In the genomic region with DNA sequence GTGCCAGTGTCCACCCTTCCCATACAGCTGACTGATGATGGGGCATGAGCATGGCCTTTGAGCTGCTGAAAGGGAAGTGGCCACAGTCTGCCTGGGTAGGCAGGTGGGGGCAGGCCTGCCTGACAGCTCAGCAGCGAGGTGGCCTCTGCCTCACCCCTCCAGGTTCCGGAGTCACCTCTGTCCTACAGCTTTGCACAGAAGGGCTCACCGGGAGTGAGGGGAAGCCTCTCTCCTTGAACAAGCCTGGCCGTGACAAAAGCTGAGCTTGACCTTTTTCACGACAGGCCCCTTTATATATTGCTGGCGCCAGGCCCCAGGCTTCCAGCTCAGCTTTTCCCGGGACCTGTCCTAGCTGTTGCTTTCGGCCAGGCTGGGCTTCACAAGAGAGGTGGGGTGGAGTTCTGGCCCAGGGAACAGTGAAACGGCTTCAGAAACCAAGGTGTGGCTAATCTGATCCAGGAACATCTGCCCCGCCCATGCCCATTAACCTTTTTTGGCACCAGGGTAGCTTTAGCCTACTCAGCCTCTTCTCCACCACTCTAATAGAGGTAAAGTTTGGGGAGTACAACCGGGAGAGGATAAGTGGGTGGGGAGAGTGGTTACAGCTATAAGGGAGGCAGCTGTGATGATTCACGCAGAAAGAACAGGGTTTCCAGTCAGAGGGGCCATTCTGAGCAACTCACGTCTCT, we compare ENCODE assay signal across 8 cellular contexts. TPM values are rescaled to one million over a fixed set of nuclear protein-coding genes. Genes with fewer than 3 reads are reported as not detected.
DNase-seq lines count a peak whose midpoint lies in the region; ATAC-seq, FAIRE-seq and TF ChIP-seq lines count a peak whose summit lies in the region.

No MANE protein-coding gene starts in this region.

- H3K27me3 ChIP-seq in K562 (ENCODE audit: control insufficient read depth in 2 of 2, insufficient read depth in 2 of 2, low read length in 2 of 2) (no peaks in the 10 kb centered on the region), muscle layer of duodenum (ENCODE audit: low read depth, low read length) (no peaks in the 10 kb centered on the region)
- H3K27me3 ChIP-seq in effector memory CD4-positive, alpha-beta T cell (replicated peaks; ENCODE audit: control insufficient read depth, insufficient read depth, low read length, poor library complexity, severe bottlenecking), result no peaks in the 10 kb centered on the region

- TF ChIP-seq EP300 in K562 (IDR thresholded peaks at IDR 0.05; ENCODE audit: low read length), result no peak

- DNase-seq in A172 (ENCODE audit: low spot score) (peak; percentile 80), HPDE6-E6E7 (ENCODE audit: extremely low spot score) (peak; percentile 87), K562 (ENCODE audit: extremely low read depth in 1 of 4, low spot score in 3 of 4) (peak; percentile 44 to 69 (median 56)), NCI-H1930 (lab: John Stamatoyannopoulos, UW) (no peak), NCI-H510A treated with DMSO at 0.1 percent for 48 hours (lab: John Stamatoyannopoulos, UW) (no peak), SIG-M5 treated with dmso at 0.1 percent for 504 hours (lab: John Stamatoyannopoulos, UW; ENCODE audit: unreplicated experiment) (no peak)
- no peak for DNase-seq in effector memory CD4-positive, alpha-beta T cell

- POLR2A ChIA-PET in K562 (lab: Yijun Ruan, JAX), result interaction anchor here (0.7 to 1.5 kb wide), 7 partner anchors 10 to 185 kb away, joined by 3 to 4 read pairs (median 3); no protein-coding TSS in a partner anchor

- H3K36me3 ChIP-seq in K562 (ENCODE audit: control insufficient read depth, insufficient read depth, low read length) (no peaks in the 10 kb centered on the region), muscle layer of duodenum (ENCODE audit: control insufficient read depth in 1 of 2, insufficient read depth in 2 of 2, low read length in 2 of 2) (peaks cover 0 to 7% of the 10 kb centered on the region in 2 donors)
- H3K36me3 ChIP-seq in effector memory CD4-positive, alpha-beta T cell (ENCODE audit: control insufficient read depth, insufficient read depth, low read length), result no peaks in the 10 kb centered on the region

- peak overlapping the region; percentile 31 to 75 for H3K9ac ChIP-seq in K562 (ENCODE audit: insufficient read depth in 1 of 2, low read depth in 2 of 2, low read length in 2 of 2)

- H3K9me3 ChIP-seq in K562 (replicated peaks; ENCODE audit: control insufficient read depth, insufficient read depth, low read depth, low read length) (no peaks in the 10 kb centered on the region), muscle layer of duodenum (ENCODE audit: control insufficient read depth in 1 of 2, low read length in 2 of 2) (no peaks in the 10 kb centered on the region)
- no peaks in the 10 kb centered on the region for H3K9me3 ChIP-seq in effector memory CD4-positive, alpha-beta T cell (ENCODE audit: control insufficient read depth, low read length)

- BruUV-seq in K562 (replicated peaks; lab: Mats Ljungman, UMichigan), result no TSS peak

- peak overlapping the region; percentile 47 for H3K4me2 ChIP-seq in K562 (ENCODE audit: insufficient read depth, low read length)

- 23% methylated on average over 13 of the region's 13 CpGs for WGBS in K562 (ENCODE audit: insufficient coverage, low coverage, missing lambda C conversion rate)

- CTCF ChIA-PET in K562 (lab: Yijun Ruan, JAX; ENCODE audit: low intra/inter-chr PET ratio), result no interaction called here

- TF ChIP-seq POLR2A in K562 (conservative IDR thresholded peaks at IDR 0.05), result no peak

- H3K27ac ChIP-seq in K562 (ENCODE audit: extremely low read depth, low read depth, low read length), result peak overlapping the region; percentile 69
- H3K27ac ChIP-seq in muscle layer of duodenum (ENCODE audit: low read length), result peak overlapping the region; percentile 87
- H3K27ac ChIP-seq in effector memory CD4-positive, alpha-beta T cell (ENCODE audit: insufficient read depth, low read length, poor library complexity, severe bottlenecking), result no peak overlapping the region

- H3K79me2 ChIP-seq in K562 (ENCODE audit: control insufficient read depth, insufficient read depth, low read length), result no peaks in the 10 kb centered on the region

- peaks cover 41 to 52% of the 10 kb centered on the region in 2 experiments for H3K4me1 ChIP-seq in K562 (replicated peaks in 1 of 2; ENCODE audit: control insufficient read depth in 2 of 2, insufficient read depth in 2 of 2, low read length in 2 of 2)
- peaks cover 0 to 17% of the 10 kb centered on the region in 2 donors for H3K4me1 ChIP-seq in muscle layer of duodenum (ENCODE audit: control insufficient read depth in 1 of 2, insufficient read depth in 2 of 2, low read length in 2 of 2)
- H3K4me1 ChIP-seq in effector memory CD4-positive, alpha-beta T cell (ENCODE audit: control insufficient read depth, insufficient read depth, low read length, poor library complexity, severe bottlenecking), result peaks cover under 1% of the 10 kb centered on the region

- H3K9me1 ChIP-seq in K562 (ENCODE audit: control insufficient read depth, insufficient read depth, low read length), result no peaks in the 10 kb centered on the region

- ATAC-seq in K562, result peak; percentile 5; the same call in 2 of the 3 replicates

- no peak overlapping the region for H3K4me3 ChIP-seq in K562
- no peak overlapping the region for H3K4me3 ChIP-seq in muscle layer of duodenum (ENCODE audit: low read depth in 1 of 2, low read length in 2 of 2)
- H3K4me3 ChIP-seq in effector memory CD4-positive, alpha-beta T cell (ENCODE audit: insufficient read depth, low read depth, low read length, poor library complexity, severe bottlenecking), result no peak overlapping the region

- TF ChIP-seq RAD21 in K562 (CRISPR knock-in tag; conservative IDR thresholded peaks at IDR 0.05 in 1 of 2, IDR thresholded peaks at IDR 0.05 in 1 of 2), result no peak

- in situ Hi-C loops in K562 (cut with MboI), result no loop called here

- no peak for TF ChIP-seq CTCF in K562 (IDR thresholded peaks at IDR 0.05 in 2 of 3, conservative IDR thresholded peaks at IDR 0.05 in 1 of 3; ENCODE audit: insufficient read depth in 2 of 3, low read depth in 1 of 3, low read length in 3 of 3)

- FAIRE-seq in K562 (lab: Jason Lieb, UNC), result no peak

- no peaks in the 10 kb centered on the region for H4K20me1 ChIP-seq in K562 (replicated peaks; ENCODE audit: control insufficient read depth, insufficient read depth, low read length)

- H2AFZ ChIP-seq in K562 (ENCODE audit: low read depth, low read length), result peak overlapping the region; percentile 60

- intact Hi-C loops in K562 (cut with micrococcal nuclease), result loop anchor here (10.0 kb wide), 1 partner anchor 115 kb away; a partner anchor contains a TSS

TF ChIP-seq in K562, 482 proteins besides CTCF, POLR2A, EP300 and RAD21 (continues in another document):
- TF ChIP-seq BCL6 (CRISPR knock-in tag; IDR thresholded peaks at IDR 0.05) (no peak), ILF3 (IDR thresholded peaks at IDR 0.05; ENCODE audit: borderline replicate concordance) (no peak), SMARCB1 (IDR thresholded peaks at IDR 0.05; ENCODE audit: insufficient read length, low read depth) (no peak)

RNA-seq across cellular contexts. Expression of a gene that starts 42.9 kb away (rescaled TPM):
- total RNA-seq in A172 (2014; rRNA removed; shearing (Covaris generic)), result 0.02 TPM in 1 of 2 replicates, not detected in the other
- 1.0 and 1.2 TPM in 2 replicates for total RNA-seq in K562 (2011; cell fraction: chromatin; rRNA removed; ENCODE audit: low replicate concordance)
- total RNA-seq in K562 (2011; cell fraction: nucleolus; rRNA removed), result 0.53 and 1.0 TPM in 2 replicates
- 1.0 and 2.0 TPM in 2 replicates for total RNA-seq in K562 (2011; cell fraction: nucleoplasm; rRNA removed)
- total RNA-seq in K562 (2014; rRNA removed) (0.14 and 0.20 TPM in 2 replicates), K562 (2014; rRNA removed; fragmentation: Illumina TruSeq; extraction: Trizol) (0.16 and 0.18 TPM in 2 replicates), K562 (2015; rRNA removed; fragmentation: Illumina TruSeq; extraction: Trizol) (0.08 and 0.11 TPM in 2 replicates), K562 (2021) (0.22 and 0.35 TPM in 2 replicates)
- polyA plus RNA-seq in K562 (2011; rRNA removed) (0.20 and 0.21 TPM in 2 replicates), K562 (2014; fragmentation: Illumina TruSeq; extraction: Trizol) (0.10 TPM in 2 replicates), K562 (2014; fragmentation: Nextera tagmentation; extraction: Ambion mirVana) (under 1 TPM; 0.06 to 0.08 TPM), K562 (2014; rRNA removed) (0.16 and 0.26 TPM in 2 replicates)
- polyA plus RNA-seq in K562 (2011; cell fraction: cytosol; rRNA removed), result 0.16 and 0.25 TPM in 2 replicates
- 0.20 and 0.33 TPM in 2 replicates for polyA plus RNA-seq in K562 (2011; cell fraction: nucleus; rRNA removed)
- polyA plus RNA-seq in K562 (2012), result 0.21 and 0.35 TPM in 2 replicates
- polyA minus RNA-seq in K562 (2011; rRNA and poly(A)+ RNA removed), result 0.51 and 0.67 TPM in 2 replicates
- 0.19 TPM in 1 of 2 replicates, not detected in the other for polyA minus RNA-seq in K562 (2011; cell fraction: cytosol; rRNA and poly(A)+ RNA removed)
- 0.40 and 0.44 TPM in 2 replicates for polyA minus RNA-seq in K562 (2011; cell fraction: nucleus; rRNA and poly(A)+ RNA removed)

RNA-seq across cellular contexts. Expression of a gene that starts 49.2 kb away (rescaled TPM):
- 14.5 and 20.4 TPM in 2 replicates for total RNA-seq in A172 (2014; rRNA removed; shearing (Covaris generic))
- total RNA-seq in K562 (2011; cell fraction: chromatin; rRNA removed; ENCODE audit: low replicate concordance), result 128 and 137 TPM in 2 replicates
- 89.7 and 95.9 TPM in 2 replicates for total RNA-seq in K562 (2011; cell fraction: nucleolus; rRNA removed)
- 111 and 145 TPM in 2 replicates for total RNA-seq in K562 (2011; cell fraction: nucleoplasm; rRNA removed)
- total RNA-seq in K562 (2014; rRNA removed) (37.8 and 45.6 TPM in 2 replicates), K562 (2014; rRNA removed; fragmentation: Illumina TruSeq; extraction: Trizol) (41.0 and 43.8 TPM in 2 replicates), K562 (2015; rRNA removed; fragmentation: Illumina TruSeq; extraction: Trizol) (29.4 and 32.3 TPM in 2 replicates), K562 (2021) (49.1 and 51.4 TPM in 2 replicates)
- polyA plus RNA-seq in K562 (2011; rRNA removed) (52.8 and 57.2 TPM in 2 replicates), K562 (2014; fragmentation: Illumina TruSeq; extraction: Trizol) (49.2 and 52.6 TPM in 2 replicates), K562 (2014; fragmentation: Nextera tagmentation; extraction: Ambion mirVana) (10 to 100 TPM; 58.9 to 84.0 TPM), K562 (2014; rRNA removed) (57.1 and 60.3 TPM in 2 replicates)
- polyA plus RNA-seq in K562 (2011; cell fraction: cytosol; rRNA removed), result 58.0 and 76.8 TPM in 2 replicates
- 33.2 and 40.6 TPM in 2 replicates for polyA plus RNA-seq in K562 (2011; cell fraction: nucleus; rRNA removed)
- polyA plus RNA-seq in K562 (2012), result 24.5 and 33.6 TPM in 2 replicates
- polyA minus RNA-seq in K562 (2011; rRNA and poly(A)+ RNA removed), result 89.5 and 117 TPM in 2 replicates
- 30.9 and 35.3 TPM in 2 replicates for polyA minus RNA-seq in K562 (2011; cell fraction: cytosol; rRNA and poly(A)+ RNA removed)
- 37.0 and 60.9 TPM in 2 replicates for polyA minus RNA-seq in K562 (2011; cell fraction: nucleus; rRNA and poly(A)+ RNA removed)

Comparison
In these comparisons a context has a peak if more than half of its experiments do, and no peak if none do; other contexts are left out.
1. DNase-seq: peak in A172 (single experiment), HPDE6-E6E7 (single experiment) and K562 (4 of 4); none in NCI-H1930 (0 of 2), NCI-H510A treated with DMSO at 0.1 percent for 48 hours (single experiment), SIG-M5 treated with dmso at 0.1 percent for 504 hours (single experiment) and effector memory CD4-positive, alpha-beta T cell (0 of 3).